In genomic region chr5:174692381-174692780, GRCh38 we compare ENCODE assay signal across 1 cellular context.
TF ChIP-seq lines count a peak whose summit lies in the region.

No MANE protein-coding gene starts in this region.

TF ChIP-seq in GM23338, 12 proteins besides CTCF, POLR2A, EP300 and RAD21 (continued from another document):
- TF ChIP-seq REST (IDR thresholded peaks at IDR 0.05; ENCODE audit: unreplicated experiment) (no peak), ZNF114 (CRISPR knock-in tag; IDR thresholded peaks at IDR 0.05) (no peak)
